19 cellular contexts compared by ENCODE assay signal in the genomic region with DNA sequence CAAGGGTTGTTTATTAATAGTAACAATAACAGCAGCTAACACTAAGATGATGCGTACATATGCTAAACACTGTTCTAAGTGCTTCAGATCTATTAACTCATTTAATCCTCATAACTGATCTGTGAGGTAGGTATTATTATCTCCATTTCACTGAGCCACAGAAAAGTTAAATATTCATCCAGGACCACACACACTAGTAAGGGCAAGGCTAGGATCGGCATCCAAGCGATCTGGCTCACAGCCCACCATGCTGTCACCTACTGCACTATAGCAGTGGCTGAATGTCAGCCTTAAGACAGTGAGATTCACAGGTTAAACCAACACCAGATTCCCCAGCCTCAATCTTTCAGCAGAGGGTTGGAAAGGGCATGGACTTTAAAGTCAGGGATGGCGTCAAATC.
DNase-seq lines count a peak whose midpoint lies in the region; ATAC-seq and TF ChIP-seq lines count a peak whose summit lies in the region.
"Had no signal": no experiment of that assay in that cellular context is flagged by ENCODE, and none has a peak within 500 bp of the region (broad histone marks: within the 10 kb centered on the region; RNA-seq: fewer than 3 reads in every experiment).

No MANE protein-coding gene starts in this region.

- H3K27me3 ChIP-seq in SJSA1 (replicated peaks) = no peaks in the 10 kb centered on the region
- H3K27me3 ChIP-seq in left ventricle myocardium inferior (ENCODE audit: low read depth) = no peaks in the 10 kb centered on the region
- H3K27me3 ChIP-seq in sigmoid colon = no peaks in the 10 kb centered on the region
- H3K27me3 ChIP-seq: MG63 had no signal

- peaks cover 21% of the 10 kb centered on the region for H3K4me1 ChIP-seq in SJSA1 (replicated peaks)
- peaks cover 40% of the 10 kb centered on the region for H3K4me1 ChIP-seq in left ventricle myocardium inferior
- H3K4me1 ChIP-seq in sigmoid colon = peaks cover 0 to 62% (median 38%) of the 10 kb centered on the region in 4 donors

- DNase-seq in G401 (ENCODE audit: low spot score) (peak; percentile 59), SJSA1 (ENCODE audit: low read depth in 1 of 2, low spot score in 2 of 2) (peak; percentile 36 to 46), left ventricle myocardium inferior (no peak), sigmoid colon (no peak), putamen (ENCODE audit: low spot score) (no peak), AG08395 (ENCODE audit: low spot score) (no peak)
- DNase-seq: CD4-positive, CD25-positive, alpha-beta regulatory T cell; COR-L47; DND-41; MG63; NCI-H1417; NCI-H187 treated with DMSO at 0.1 percent for 48 hours; NCI-H2107; NCI-H446 treated with DMSO at 0.1 percent for 48 hours; NCI-H526 treated with DMSO at 0.1 percent for 48 hours; OCI-M1; SHP77 had no signal

- no peaks in the 10 kb centered on the region for H3K9me3 ChIP-seq in SJSA1 (replicated peaks)
- H3K9me3 ChIP-seq in left ventricle myocardium inferior (replicated peaks) = no peaks in the 10 kb centered on the region
- no peaks in the 10 kb centered on the region for H3K9me3 ChIP-seq in sigmoid colon
- H3K9me3 ChIP-seq: MG63 had no signal

- TF ChIP-seq CTCF in left ventricle myocardium inferior (IDR thresholded peaks at IDR 0.05; ENCODE audit: borderline replicate concordance) (no peak), sigmoid colon (IDR thresholded peaks at IDR 0.05) (no peak)

- H3K36me3 ChIP-seq in SJSA1 (0 out of 2 replicates have a peak, but pooled peaks cover 4% of the 10 kb centered on the region), left ventricle myocardium inferior (peaks cover 7% of the 10 kb centered on the region), sigmoid colon (peaks cover 0 to 4% (median 0%) of the 10 kb centered on the region in 4 donors)

- no peak for TF ChIP-seq EP300 in sigmoid colon (IDR thresholded peaks at IDR 0.05)

- H3K27ac ChIP-seq in SJSA1 (no peak overlapping the region), left ventricle myocardium inferior (replicated peaks) (peak overlapping the region; percentile 40), sigmoid colon (peak overlapping the region in 3 of 4 donors; percentile 37 to 51 (median 49))
- H3K27ac ChIP-seq: SK-N-MC had no signal

- intact Hi-C loops in left ventricle myocardium inferior (cut with micrococcal nuclease) = no loop called here
- intact Hi-C loops in sigmoid colon (cut with DNase I) = loop anchor here (2.0 to 5.0 kb wide), 3 partner anchors 76 to 191 kb away; a partner anchor contains a TSS

- WGBS in sigmoid colon, 2 donors = 81 to 90% methylated on average over 4 of the region's 4 CpGs

- TF ChIP-seq POLR2A in sigmoid colon (IDR thresholded peaks at IDR 0.05) = no peak

- H3K4me3 ChIP-seq in SJSA1 (no peak overlapping the region), left ventricle myocardium inferior (no peak overlapping the region), sigmoid colon (no peak overlapping the region)
- H3K4me3 ChIP-seq: MG63, SK-N-MC had no signal

- no peak for ATAC-seq in GM19455 (IDR thresholded peaks at IDR 0.05; ENCODE audit: unreplicated experiment)

- in situ Hi-C loops in G401 (cut with HindIII; ENCODE audit: low sequenced_read_pairs) = no loop called here

Comparison
In these comparisons a context has a peak if more than half of its experiments do, and no peak if none do; other contexts are left out.
1. DNase-seq: peak in G401 (single experiment) and SJSA1 (2 of 2); none in left ventricle myocardium inferior (single experiment), sigmoid colon (single experiment), putamen (single experiment) and AG08395 (single experiment).